In the genomic region with DNA sequence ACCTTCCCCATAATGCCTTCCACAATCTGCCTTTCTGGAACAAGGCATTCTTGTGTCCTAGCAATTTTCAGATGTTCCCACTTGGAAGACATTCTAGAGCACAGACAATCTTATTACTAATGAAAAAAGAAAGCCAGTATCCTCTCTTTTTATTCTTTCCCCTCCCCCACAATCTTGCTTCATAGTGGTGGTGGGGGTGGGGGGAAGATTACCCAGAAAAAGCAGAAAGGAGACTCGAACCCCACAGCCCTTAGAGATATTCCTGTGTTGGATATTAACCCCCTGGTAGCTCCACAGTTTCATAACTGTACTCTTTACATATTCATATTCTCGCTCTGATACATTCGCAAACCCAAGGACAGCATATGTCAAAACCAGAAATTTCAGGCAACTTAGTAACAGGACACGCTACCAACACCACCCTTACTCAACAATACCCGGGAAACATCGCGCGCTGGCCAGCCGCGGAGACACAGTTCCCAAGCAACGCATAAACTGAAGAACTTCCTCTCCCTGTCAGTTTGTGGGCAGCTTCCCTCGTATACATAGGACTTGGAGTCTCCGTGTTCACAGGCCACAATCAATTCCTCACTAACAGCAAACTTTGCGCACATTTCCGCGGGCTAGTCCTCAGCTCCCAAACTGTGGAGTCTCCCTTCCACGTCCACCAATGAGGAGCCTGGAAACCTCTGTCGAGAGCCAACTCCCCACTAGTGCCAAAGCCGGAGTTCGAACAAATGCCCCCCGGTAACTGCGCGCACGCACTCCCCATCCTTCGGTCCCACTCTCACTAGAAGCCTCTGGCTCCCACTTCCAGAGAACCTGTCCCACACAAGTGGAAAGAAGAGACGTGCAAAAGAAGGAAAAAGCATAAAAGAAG, we compare ENCODE assay signal across 8 cellular contexts. TPM values are rescaled to one million over a fixed set of nuclear protein-coding genes. Genes with fewer than 3 reads are reported as not detected.
A peak's percentile ranks its signal among the peaks of the same experiment; 100 is the strongest.
DNase-seq lines count a peak whose midpoint lies in the region; ATAC-seq, FAIRE-seq and TF ChIP-seq lines count a peak whose summit lies in the region.

No MANE protein-coding gene starts in this region.

- CTCF ChIA-PET in K562 (lab: Yijun Ruan, JAX; ENCODE audit: low intra/inter-chr PET ratio): no interaction called here

- H3K4me1 ChIP-seq in DOHH2 (ENCODE audit: control insufficient read depth, low read length): peaks cover 29% of the 10 kb centered on the region
- peaks cover 0 to 14% (median 0%) of the 10 kb centered on the region in 4 donors for H3K4me1 ChIP-seq in Peyer's patch
- H3K4me1 ChIP-seq in K562 (replicated peaks in 1 of 2; ENCODE audit: control insufficient read depth in 2 of 2, insufficient read depth in 2 of 2, low read length in 2 of 2): peaks cover 6 to 27% of the 10 kb centered on the region in 2 experiments

- H3K79me2 ChIP-seq in DOHH2 (ENCODE audit: control insufficient read depth, low read length) (no peaks in the 10 kb centered on the region), K562 (ENCODE audit: control insufficient read depth, insufficient read depth, low read length) (peaks cover 16% of the 10 kb centered on the region)

- H3K4me2 ChIP-seq in DOHH2 (ENCODE audit: low read length): peak overlapping the region; percentile 98
- H3K4me2 ChIP-seq in K562 (ENCODE audit: insufficient read depth, low read length): peak overlapping the region; percentile 85

- no peaks in the 10 kb centered on the region for H3K9me3 ChIP-seq in DOHH2 (ENCODE audit: control insufficient read depth, insufficient read depth, low read length)
- no peaks in the 10 kb centered on the region for H3K9me3 ChIP-seq in Peyer's patch
- no peaks in the 10 kb centered on the region for H3K9me3 ChIP-seq in K562 (replicated peaks; ENCODE audit: control insufficient read depth, insufficient read depth, low read depth, low read length)

- TF ChIP-seq EP300 in K562 (IDR thresholded peaks at IDR 0.05; ENCODE audit: low read length): no peak

- H3K27me3 ChIP-seq in DOHH2 (ENCODE audit: control insufficient read depth, low read length) (peaks cover 52% of the 10 kb centered on the region), Peyer's patch (no peaks in the 10 kb centered on the region), K562 (ENCODE audit: control insufficient read depth in 2 of 2, insufficient read depth in 2 of 2, low read length in 2 of 2) (no peaks in the 10 kb centered on the region)

- peak; percentile 72 to 83 (median 74) for DNase-seq in Peyer's patch
- peak; percentile 61 to 76 (median 72) for DNase-seq in K562 (ENCODE audit: extremely low read depth in 1 of 4, low spot score in 3 of 4)
- peak; percentile 30 to 43 for DNase-seq in hippocampal formation (lab: John Stamatoyannopoulos, UW)
- peak; percentile 36 for DNase-seq in putamen (ENCODE audit: low spot score)
- DNase-seq in ecto neural progenitor cell (ENCODE audit: low spot score): no peak
- no peak for DNase-seq in iPS-NIHi7 (ENCODE audit: extremely low spot score)

- TF ChIP-seq POLR2A in Peyer's patch (IDR thresholded peaks at IDR 0.05): no peak
- TF ChIP-seq POLR2A in K562 (conservative IDR thresholded peaks at IDR 0.05): no peak

- TSS peak; percentile 33 for BruUV-seq in K562 (replicated peaks; lab: Mats Ljungman, UMichigan)

- H3K9ac ChIP-seq in K562 (ENCODE audit: insufficient read depth in 1 of 2, low read depth in 2 of 2, low read length in 2 of 2): peak overlapping the region; percentile 84 to 96

- intact Hi-C loops in K562 (cut with micrococcal nuclease): loop anchor here (2.0 to 5.0 kb wide), 2 partner anchors 140 to 971 kb away; no protein-coding TSS in a partner anchor

- H3K9me2 ChIP-seq in DOHH2 (replicated peaks; ENCODE audit: control insufficient read depth, low read length): no peaks in the 10 kb centered on the region

- H4K20me1 ChIP-seq in DOHH2 (ENCODE audit: control insufficient read depth, insufficient read depth, low read depth, low read length): no peaks in the 10 kb centered on the region
- H4K20me1 ChIP-seq in K562 (replicated peaks; ENCODE audit: control insufficient read depth, insufficient read depth, low read length): no peaks in the 10 kb centered on the region

- H3K36me3 ChIP-seq in DOHH2 (ENCODE audit: control insufficient read depth, low read length) (no peaks in the 10 kb centered on the region), Peyer's patch (peaks cover 0 to 19% (median 0%) of the 10 kb centered on the region in 3 donors), K562 (ENCODE audit: control insufficient read depth, insufficient read depth, low read length) (peaks cover 16% of the 10 kb centered on the region; the same call in 2 of the 3 replicates)

- ATAC-seq in HG03045 (IDR thresholded peaks at IDR 0.05; ENCODE audit: unreplicated experiment) (peak; percentile 1), K562 (peak; percentile 20)

- no peak overlapping the region for H3K27ac ChIP-seq in DOHH2 (ENCODE audit: low read depth, low read length)
- H3K27ac ChIP-seq in Peyer's patch: peak overlapping the region; percentile 89 to 97 (median 96)
- peak overlapping the region; percentile 88 for H3K27ac ChIP-seq in K562 (ENCODE audit: extremely low read depth, low read depth, low read length)

- H2AFZ ChIP-seq in K562 (ENCODE audit: low read depth, low read length): peak overlapping the region; percentile 90

- no peak for TF ChIP-seq RAD21 in K562 (CRISPR knock-in tag; conservative IDR thresholded peaks at IDR 0.05 in 1 of 2, IDR thresholded peaks at IDR 0.05 in 1 of 2)

- peak; percentile 65 for FAIRE-seq in K562 (lab: Jason Lieb, UNC)

- H3K4me3 ChIP-seq in DOHH2 (ENCODE audit: low read length) (peak overlapping the region; percentile 80), Peyer's patch (peak overlapping the region; percentile 59 to 75 (median 68)), K562 (peak overlapping the region; percentile 80)

- H3F3A ChIP-seq in DOHH2 (ENCODE audit: control insufficient read depth, insufficient read depth): peaks cover 8% of the 10 kb centered on the region

- 1% methylated on average over 26 of the region's 26 CpGs for WGBS in K562 (ENCODE audit: insufficient coverage, low coverage, missing lambda C conversion rate)

- POLR2A ChIA-PET in K562 (lab: Yijun Ruan, JAX): interaction anchor here (1.2 to 4.8 kb wide), 2 partner anchors 11 to 87 kb away, joined by 5 to 33 read pairs; no protein-coding TSS in a partner anchor

- in situ Hi-C loops in K562 (cut with MboI): loop anchor here (10.0 to 25.0 kb wide), 2 partner anchors 253 to 880 kb away; no protein-coding TSS in a partner anchor

- H3K9me1 ChIP-seq in K562 (ENCODE audit: control insufficient read depth, insufficient read depth, low read length): no peaks in the 10 kb centered on the region

- TF ChIP-seq CTCF in DOHH2 (IDR thresholded peaks at IDR 0.05; ENCODE audit: low read depth, low read length, poor library complexity, severe bottlenecking): no peak
- TF ChIP-seq CTCF in Peyer's patch (IDR thresholded peaks at IDR 0.05): no peak
- TF ChIP-seq CTCF in K562 (IDR thresholded peaks at IDR 0.05 in 2 of 3, conservative IDR thresholded peaks at IDR 0.05 in 1 of 3; ENCODE audit: insufficient read depth in 2 of 3, low read depth in 1 of 3, low read length in 3 of 3): no peak

TF ChIP-seq in K562, 482 proteins besides CTCF, POLR2A, EP300 and RAD21 (continues in another document):
- TF ChIP-seq MAFK (IDR thresholded peaks at IDR 0.05; ENCODE audit: low read length) (peak; percentile 18; the same call in 1 of the 2 replicates), JUNB (CRISPR knock-in tag; conservative IDR thresholded peaks at IDR 0.05) (no peak), CBFB (CRISPR knock-in tag; IDR thresholded peaks at IDR 0.05) (0 out of 2 replicates have a peak, but pooled peaks have one; percentile 66), L3MBTL2 (IDR thresholded peaks at IDR 0.05) (peak; percentile 25; the same call in 1 of the 2 replicates)
- TF ChIP-seq, protein P1, sequence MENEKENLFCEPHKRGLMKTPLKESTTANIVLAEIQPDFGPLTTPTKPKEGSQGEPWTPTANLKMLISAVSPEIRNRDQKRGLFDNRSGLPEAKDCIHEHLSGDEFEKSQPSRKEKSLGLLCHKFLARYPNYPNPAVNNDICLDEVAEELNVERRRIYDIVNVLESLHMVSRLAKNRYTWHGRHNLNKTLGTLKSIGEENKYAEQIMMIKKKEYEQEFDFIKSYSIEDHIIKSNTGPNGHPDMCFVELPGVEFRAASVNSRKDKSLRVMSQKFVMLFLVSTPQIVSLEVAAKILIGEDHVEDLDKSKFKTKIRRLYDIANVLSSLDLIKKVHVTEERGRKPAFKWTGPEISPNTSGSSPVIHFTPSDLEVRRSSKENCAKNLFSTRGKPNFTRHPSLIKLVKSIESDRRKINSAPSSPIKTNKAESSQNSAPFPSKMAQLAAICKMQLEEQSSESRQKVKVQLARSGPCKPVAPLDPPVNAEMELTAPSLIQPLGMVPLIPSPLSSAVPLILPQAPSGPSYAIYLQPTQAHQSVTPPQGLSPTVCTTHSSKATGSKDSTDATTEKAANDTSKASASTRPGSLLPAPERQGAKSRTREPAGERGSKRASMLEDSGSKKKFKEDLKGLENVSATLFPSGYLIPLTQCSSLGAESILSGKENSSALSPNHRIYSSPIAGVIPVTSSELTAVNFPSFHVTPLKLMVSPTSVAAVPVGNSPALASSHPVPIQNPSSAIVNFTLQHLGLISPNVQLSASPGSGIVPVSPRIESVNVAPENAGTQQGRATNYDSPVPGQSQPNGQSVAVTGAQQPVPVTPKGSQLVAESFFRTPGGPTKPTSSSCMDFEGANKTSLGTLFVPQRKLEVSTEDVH (IDR thresholded peaks at IDR 0.05; ENCODE audit: low read depth, partially characterized antibody): peak; percentile 20

RNA-seq across cellular contexts. Expression of a gene that starts 0.7 kb away (rescaled TPM):
- total RNA-seq in Peyer's patch (1 to 10 TPM; 1.9 to 5.0 (median 2.5) TPM), K562 (2014; rRNA removed) (0.95 and 1.3 TPM in 2 replicates), K562 (2014; rRNA removed; fragmentation: Illumina TruSeq; extraction: Trizol) (1.3 and 1.4 TPM in 2 replicates), K562 (2015; rRNA removed; fragmentation: Illumina TruSeq; extraction: Trizol) (0.94 and 1.1 TPM in 2 replicates), K562 (2021) (5.1 and 5.6 TPM in 2 replicates)
- total RNA-seq in K562 (2011; cell fraction: chromatin; rRNA removed; ENCODE audit: low replicate concordance): 5.8 and 8.4 TPM in 2 replicates
- total RNA-seq in K562 (2011; cell fraction: nucleolus; rRNA removed): 4.6 and 5.5 TPM in 2 replicates
- total RNA-seq in K562 (2011; cell fraction: nucleoplasm; rRNA removed): 5.2 and 5.6 TPM in 2 replicates
- polyA plus RNA-seq in K562 (2011; rRNA removed) (1.3 and 2.1 TPM in 2 replicates), K562 (2014; fragmentation: Illumina TruSeq; extraction: Trizol) (3.9 and 4.6 TPM in 2 replicates), K562 (2014; fragmentation: Nextera tagmentation; extraction: Ambion mirVana) (1 to 10 TPM; 1.3 to 2.1 TPM), K562 (2014; rRNA removed) (2.5 and 3.2 TPM in 2 replicates)
- polyA plus RNA-seq in K562 (2011; cell fraction: cytosol; rRNA removed): 1.5 and 1.6 TPM in 2 replicates
- polyA plus RNA-seq in K562 (2011; cell fraction: nucleus; rRNA removed): 6.8 and 9.0 TPM in 2 replicates
- 2.3 and 2.9 TPM in 2 replicates for polyA plus RNA-seq in K562 (2012)
- polyA minus RNA-seq in K562 (2011; rRNA and poly(A)+ RNA removed): 0.88 and 1.8 TPM in 2 replicates
- 1.0 and 3.6 TPM in 2 replicates for polyA minus RNA-seq in K562 (2011; cell fraction: cytosol; rRNA and poly(A)+ RNA removed)
- 4.2 and 5.6 TPM in 2 replicates for polyA minus RNA-seq in K562 (2011; cell fraction: nucleus; rRNA and poly(A)+ RNA removed)

Comparison
In these comparisons a context has a peak if more than half of its experiments do, and no peak if none do; other contexts are left out.
1. DNase-seq: peak in Peyer's patch (3 of 3), K562 (4 of 4), hippocampal formation (2 of 2) and putamen (single experiment); none in ecto neural progenitor cell (single experiment) and iPS-NIHi7 (single experiment).
2. Peak in every context shown above with its lines, with median percentiles within 50 percentile points of each other: H3K4me3 ChIP-seq.